ENCODE assay signal across 1 cellular context in genomic region chr5:139601429-139601828, GRCh38.
TF ChIP-seq lines count a peak whose summit lies in the region.

No MANE protein-coding gene starts in this region.

TF ChIP-seq in endothelial cell of umbilical vein, 7 proteins besides CTCF, POLR2A, EP300 and RAD21 (continued from another document):
- no peak for TF ChIP-seq JUN (IDR thresholded peaks at IDR 0.05; ENCODE audit: borderline replicate concordance, insufficient read depth, insufficient read length, low read depth)
- no peak for TF ChIP-seq FOS (IDR thresholded peaks at IDR 0.05; ENCODE audit: borderline replicate concordance, insufficient read depth, low read length)
- no peak for TF ChIP-seq MAX (IDR thresholded peaks at IDR 0.05; ENCODE audit: insufficient read depth, insufficient read length)
- no peak for TF ChIP-seq EZH2 (IDR thresholded peaks at IDR 0.05; ENCODE audit: borderline replicate concordance, low read depth, low read length, severe bottlenecking)
- no peak for TF ChIP-seq POLR2AphosphoS5 (IDR thresholded peaks at IDR 0.05; ENCODE audit: insufficient read depth, low read depth, low read length)
